12 cellular contexts compared by ENCODE assay signal in genomic region chr6:93176070-93176469, GRCh38.
DNase-seq lines count a peak whose midpoint lies in the region; ATAC-seq and TF ChIP-seq lines count a peak whose summit lies in the region.
"Had no signal": no experiment of that assay in that cellular context is flagged by ENCODE, and none has a peak within 500 bp of the region (broad histone marks: within the 10 kb centered on the region; RNA-seq: fewer than 3 reads in every experiment).

No MANE protein-coding gene starts in this region.

- H3K36me3 Mint-ChIP-seq in T-helper 2 cell treated with Interferon-gamma antibody and Interleukin-4, amounts not matched to agents 5 μg/mL and 100 μg/mL, for 36 hours (ENCODE audit: low read depth) = no peaks in the 10 kb centered on the region
- no peaks in the 10 kb centered on the region for H3K36me3 Mint-ChIP-seq in stimulated activated memory B cell treated with anti-CD40 and anti-IgM and Interleukin-4, amounts not matched to agents 10 μg/mL and 1 μg/mL and 100 μg/mL, for 72 hours
- H3K36me3 Mint-ChIP-seq: activated naive CD8-positive, alpha-beta T cell had no signal

- ATAC-seq in GM18909 (IDR thresholded peaks at IDR 0.05; ENCODE audit: poor library complexity, unreplicated experiment) (peak; percentile 93), HG03439 (IDR thresholded peaks at IDR 0.05; ENCODE audit: unreplicated experiment) (peak; percentile 82)
- no peak for ATAC-seq in stimulated activated memory B cell treated with anti-CD40 and anti-IgM and Interleukin-4, amounts not matched to agents 10 μg/mL and 1 μg/mL and 100 μg/mL, for 72 hours
- ATAC-seq: gastrocnemius medialis had no signal

- peaks cover 4% of the 10 kb centered on the region for H3K9me3 Mint-ChIP-seq in T-helper 2 cell treated with Interferon-gamma antibody and Interleukin-4, amounts not matched to agents 5 μg/mL and 100 μg/mL, for 36 hours
- H3K9me3 Mint-ChIP-seq in stimulated activated memory B cell treated with anti-CD40 and anti-IgM and Interleukin-4, amounts not matched to agents 10 μg/mL and 1 μg/mL and 100 μg/mL, for 72 hours = no peaks in the 10 kb centered on the region

- H3K4me1 Mint-ChIP-seq in T-helper 2 cell treated with Interferon-gamma antibody and Interleukin-4, amounts not matched to agents 5 μg/mL and 100 μg/mL, for 36 hours (ENCODE audit: low read depth) = no peaks in the 10 kb centered on the region
- no peaks in the 10 kb centered on the region for H3K4me1 Mint-ChIP-seq in stimulated activated memory B cell treated with anti-CD40 and anti-IgM and Interleukin-4, amounts not matched to agents 10 μg/mL and 1 μg/mL and 100 μg/mL, for 72 hours

- H3K27ac Mint-ChIP-seq in T-helper 2 cell treated with Interferon-gamma antibody and Interleukin-4, amounts not matched to agents 5 μg/mL and 100 μg/mL, for 36 hours = no peak overlapping the region
- no peak overlapping the region for H3K27ac Mint-ChIP-seq in stimulated activated memory B cell treated with anti-CD40 and anti-IgM and Interleukin-4, amounts not matched to agents 10 μg/mL and 1 μg/mL and 100 μg/mL, for 72 hours
- H3K27ac Mint-ChIP-seq: activated naive CD8-positive, alpha-beta T cell had no signal

- DNase-seq in myocyte (ENCODE audit: low read depth) = peak; percentile 15
- DNase-seq in activated effector memory CD4-positive, alpha-beta T cell treated with anti-CD3 and anti-CD28 coated beads, Interleukin-2, amount 50 U/mL, for 16 hours = no peak
- DNase-seq in T-helper 2 cell treated with Interferon-gamma antibody and Interleukin-4, amounts not matched to agents 5 μg/mL and 100 μg/mL, for 36 hours (ENCODE audit: low spot score) = no peak
- DNase-seq: activated CD4-positive, CD25-positive, alpha-beta regulatory T cell treated with anti-CD3 and anti-CD28 coated beads, Interleukin-2, amount 50 U/mL, for 72 hours; cortex of kidney; gastrocnemius medialis; NCI-H187 had no signal

- TF ChIP-seq CTCF in HEK293 (tag by site-specific recombination; IDR thresholded peaks at IDR 0.05) = no peak

- no peak overlapping the region for H3K4me3 ChIP-seq in HEK293 (ENCODE audit: low read depth, low read length)
- H3K4me3 ChIP-seq: gastrocnemius medialis had no signal

- no peaks in the 10 kb centered on the region for H3K9me3 ChIP-seq in HEK293 (ENCODE audit: control insufficient read depth, insufficient read depth, low read depth, low read length)
- H3K9me3 ChIP-seq: gastrocnemius medialis had no signal

- no peaks in the 10 kb centered on the region for H3K36me3 ChIP-seq in HEK293 (ENCODE audit: control insufficient read depth in 2 of 2, insufficient read depth in 1 of 2, low read length in 2 of 2)
- H3K36me3 ChIP-seq: gastrocnemius medialis had no signal

- H3K4me1 ChIP-seq in HEK293 (ENCODE audit: control insufficient read depth, insufficient read depth, low read length) = peaks cover 6% of the 10 kb centered on the region
- H3K4me1 ChIP-seq: gastrocnemius medialis had no signal

- POLR2A ChIA-PET in HEK293 (lab: Yijun Ruan, JAX) = no interaction called here

- H3K27ac ChIP-seq in HEK293 (ENCODE audit: extremely low read depth, low read depth, low read length) = no peak overlapping the region
- H3K27ac ChIP-seq: gastrocnemius medialis had no signal

- CTCF ChIA-PET in HEK293 (lab: Yijun Ruan, JAX) = interaction anchor here (0.7 kb wide), 1 partner anchor 13 kb away, joined by 3 read pairs; no protein-coding TSS in a partner anchor

- no peaks in the 10 kb centered on the region for H3K27me3 Mint-ChIP-seq in T-helper 2 cell treated with Interferon-gamma antibody and Interleukin-4, amounts not matched to agents 5 μg/mL and 100 μg/mL, for 36 hours (ENCODE audit: low read depth)
- no peaks in the 10 kb centered on the region for H3K27me3 Mint-ChIP-seq in stimulated activated memory B cell treated with anti-CD40 and anti-IgM and Interleukin-4, amounts not matched to agents 10 μg/mL and 1 μg/mL and 100 μg/mL, for 72 hours
- H3K27me3 Mint-ChIP-seq: activated naive CD8-positive, alpha-beta T cell had no signal

- H3K4me3 Mint-ChIP-seq in T-helper 2 cell treated with Interferon-gamma antibody and Interleukin-4, amounts not matched to agents 5 μg/mL and 100 μg/mL, for 36 hours = no peak overlapping the region
- no peak overlapping the region for H3K4me3 Mint-ChIP-seq in stimulated activated memory B cell treated with anti-CD40 and anti-IgM and Interleukin-4, amounts not matched to agents 10 μg/mL and 1 μg/mL and 100 μg/mL, for 72 hours
- H3K4me3 Mint-ChIP-seq: activated naive CD8-positive, alpha-beta T cell had no signal

TF ChIP-seq in HEK293, 187 proteins besides CTCF, POLR2A, EP300 and RAD21:
- TF ChIP-seq ZNF639 (tag by site-specific recombination; IDR thresholded peaks at IDR 0.05) (no peak), ZNF221 (tag by site-specific recombination; IDR thresholded peaks at IDR 0.05; ENCODE audit: borderline replicate concordance) (no peak), ZIC2 (tag by site-specific recombination; IDR thresholded peaks at IDR 0.05) (no peak), ZNF510 (tag by site-specific recombination; IDR thresholded peaks at IDR 0.05; ENCODE audit: insufficient replicate concordance) (no peak), ZNF692 (tag by site-specific recombination; IDR thresholded peaks at IDR 0.05) (0 out of 2 replicates have a peak, but pooled peaks have one; percentile 42), ZBTB44 (tag by site-specific recombination; IDR thresholded peaks at IDR 0.05) (0 out of 2 replicates have a peak, but pooled peaks have one; percentile 11)
